8 cellular contexts compared by ENCODE assay signal in the genomic region with DNA sequence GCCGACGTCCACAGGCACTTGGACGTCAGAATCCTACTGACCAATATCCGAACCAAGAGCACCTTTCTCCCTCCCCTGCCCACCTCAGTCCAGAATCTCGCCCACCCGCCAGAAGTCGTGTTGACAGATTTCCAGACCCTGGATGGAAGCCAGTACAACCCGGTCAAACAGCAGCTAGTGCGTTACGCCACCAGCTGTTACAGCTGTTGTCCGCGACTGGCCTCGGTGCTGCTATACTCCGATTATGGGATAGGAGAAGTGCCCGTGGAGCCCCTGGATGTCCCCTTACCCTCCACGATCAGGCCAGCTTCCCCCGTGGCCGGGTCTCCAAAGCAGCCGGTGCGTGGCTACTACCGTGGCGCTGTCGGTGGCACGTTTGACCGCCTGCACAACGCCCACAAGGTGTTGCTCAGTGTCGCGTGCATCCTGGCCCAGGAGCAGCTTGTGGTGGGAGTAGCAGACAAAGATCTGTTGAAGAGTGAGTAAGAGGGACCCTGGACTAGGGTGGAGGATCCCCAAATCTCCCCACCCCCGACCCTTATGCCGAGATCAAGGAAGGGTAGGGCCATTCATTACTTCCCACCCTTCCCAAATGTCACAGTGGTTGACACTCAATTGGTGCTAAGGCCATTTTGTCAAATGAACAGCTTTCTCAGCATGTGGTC. TPM values are rescaled to one million over a fixed set of nuclear protein-coding genes. Genes with fewer than 3 reads are reported as not detected.
DNase-seq lines count a peak whose midpoint lies in the region; ATAC-seq and TF ChIP-seq lines count a peak whose summit lies in the region.

No MANE protein-coding gene starts in this region.

- H3K4me1 ChIP-seq in breast epithelium (peaks cover 15 to 20% of the 10 kb centered on the region in 2 donors), mucosa of descending colon (ENCODE audit: low read depth) (peaks cover 44% of the 10 kb centered on the region)

- no peak for TF ChIP-seq CTCF in AG04449 (IDR thresholded peaks at IDR 0.05; ENCODE audit: insufficient read depth, low read length, missing control alignments)
- TF ChIP-seq CTCF in breast epithelium (IDR thresholded peaks at IDR 0.05), result no peak
- no peak for TF ChIP-seq CTCF in mucosa of descending colon (IDR thresholded peaks at IDR 0.05)

- TF ChIP-seq POLR2A in breast epithelium (IDR thresholded peaks at IDR 0.05), result no peak

- no peaks in the 10 kb centered on the region for H3K27me3 ChIP-seq in breast epithelium

- POLR2A ChIA-PET in AG04449 (lab: Yijun Ruan, JAX), result no interaction called here

- no peaks in the 10 kb centered on the region for H3K36me3 ChIP-seq in breast epithelium
- H3K36me3 ChIP-seq in mucosa of descending colon (ENCODE audit: low read depth), result no peaks in the 10 kb centered on the region

- H3K4me3 ChIP-seq in AG04449 (ENCODE audit: low read depth, low read length), result peak overlapping the region; percentile 83
- H3K4me3 ChIP-seq in breast epithelium, result peak overlapping the region; percentile 87 to 88 (median 88)
- H3K4me3 ChIP-seq in mucosa of descending colon, result peak overlapping the region; percentile 71

- peak overlapping the region; percentile 86 to 95 for H3K27ac ChIP-seq in breast epithelium

- CTCF ChIA-PET in AG04449 (lab: Yijun Ruan, JAX), result interaction anchor here (6.5 kb wide), 1 partner anchor 15 kb away, joined by 53 read pairs; the partner anchor contains the start of gene PSMC3IP

- intact Hi-C loops in breast epithelium (cut with DNase I; ENCODE audit: low total_unique reads) (no loop called here), mucosa of descending colon (cut with DNase I, micrococcal nuclease) (no loop called here)

- no peak for ATAC-seq in mucosa of descending colon
- ATAC-seq in HG02798 (IDR thresholded peaks at IDR 0.05; ENCODE audit: poor library complexity, unreplicated experiment), result no peak

- H3K9me3 ChIP-seq in breast epithelium (no peaks in the 10 kb centered on the region), mucosa of descending colon (no peaks in the 10 kb centered on the region)

- no peak for DNase-seq in AG04449 (ENCODE audit: low read depth, low spot score)
- DNase-seq in HuH-7.5 (ENCODE audit: low spot score), result peak; percentile 52
- no peak for DNase-seq in breast epithelium (ENCODE audit: low spot score in 2 of 2)
- peak in 1 of 3 donors; percentile 54 for DNase-seq in mucosa of descending colon
- no peak for DNase-seq in UCSD-AML1 (lab: John Stamatoyannopoulos, UW; ENCODE audit: unreplicated experiment)
- DNase-seq in effector CD8-positive, alpha-beta T cell (lab: John Stamatoyannopoulos, UW), result no peak
- DNase-seq in glomerular visceral epithelial cell (ENCODE audit: extremely low spot score), result no peak

RNA-seq across cellular contexts. Expression of gene COASY, which starts 1.0 kb away (rescaled TPM):
- 10 to 100 TPM; 21.4 to 48.1 (median 26.9) TPM for total RNA-seq in breast epithelium
- total RNA-seq in mucosa of descending colon, result 10 to 100 TPM; 74.5 to 98.7 (median 87.8) TPM

RNA-seq across cellular contexts. Expression of gene MLX, which starts 3.9 kb away (rescaled TPM):
- total RNA-seq in breast epithelium (10 to 100 TPM; 27.2 to 49.8 (median 39.4) TPM), mucosa of descending colon (100 to 1,000 TPM in 2 of 3 donors, 10 to 100 TPM in 1; 69.6 to 110 (median 103) TPM)

RNA-seq across cellular contexts. Expression of gene HSD17B1, which starts 10.3 kb away (rescaled TPM):
- 1 to 10 TPM; 1.2 to 5.6 (median 1.8) TPM for total RNA-seq in breast epithelium
- total RNA-seq in mucosa of descending colon, result 1 to 10 TPM; 1.5 to 2.5 (median 1.7) TPM

RNA-seq across cellular contexts. Expression of gene PSMC3IP, which starts 14.6 kb away (rescaled TPM):
- total RNA-seq in breast epithelium (1 to 10 TPM; 3.3 to 4.2 (median 3.5) TPM), mucosa of descending colon (1 to 10 TPM; 1.9 to 6.4 (median 3.1) TPM)

RNA-seq across cellular contexts. Expression of gene NAGLU, which starts 26.9 kb away (rescaled TPM):
- total RNA-seq in breast epithelium (100 to 1,000 TPM in 1 of 3 donors, 10 to 100 TPM in 2; 42.9 to 101 (median 48.4) TPM), mucosa of descending colon (10 to 100 TPM; 28.9 to 51.8 (median 35.6) TPM)
